Comparison of ENCODE assay signal across 32 cellular contexts in genomic region chr16:84069540-84069939, GRCh38. TPM values are rescaled to one million over a fixed set of nuclear protein-coding genes. Genes with fewer than 3 reads are reported as not detected.
DNase-seq lines count a peak whose midpoint lies in the region; ATAC-seq and TF ChIP-seq lines count a peak whose summit lies in the region.
"Had no signal": no experiment of that assay in that cellular context is flagged by ENCODE, and none has a peak within 500 bp of the region (broad histone marks: within the 10 kb centered on the region; RNA-seq: fewer than 3 reads in every experiment).

No MANE protein-coding gene starts in this region.

- intact Hi-C loops in left ventricle myocardium superior (cut with micrococcal nuclease) (no loop called here), Right ventricle myocardium superior (cut with DNase I) (loop anchor here (10.0 kb wide), 1 partner anchor 245 kb away; no protein-coding TSS in a partner anchor), lower lobe of right lung (cut with DNase I) (no loop called here), upper lobe of right lung (cut with DNase I) (no loop called here)

- no peak overlapping the region for H3K4me3 ChIP-seq in lower lobe of right lung
- no peak overlapping the region for H3K4me3 ChIP-seq in upper lobe of right lung
- H3K4me3 ChIP-seq: GM23338, K562, right atrium auricular region, SK-N-MC, testis had no signal

- no peaks in the 10 kb centered on the region for H3K27me3 ChIP-seq in lower lobe of right lung (ENCODE audit: low read depth)
- no peaks in the 10 kb centered on the region for H3K27me3 ChIP-seq in upper lobe of right lung
- H3K27me3 ChIP-seq: brain microvascular endothelial cell, right atrium auricular region, testis had no signal

- no peak for TF ChIP-seq CTCF in lower lobe of right lung (IDR thresholded peaks at IDR 0.05)
- no peak for TF ChIP-seq CTCF in upper lobe of right lung (IDR thresholded peaks at IDR 0.05)
- no peak for TF ChIP-seq CTCF in type B pancreatic cell (conservative IDR thresholded peaks at IDR 0.05)
- no peak for TF ChIP-seq CTCF in glutamatergic neuron (IDR thresholded peaks at IDR 0.05; ENCODE audit: partially characterized antibody, unreplicated experiment)

- H3K36me3 Mint-ChIP-seq in T-helper 17 cell (ENCODE audit: low read depth) (peaks cover 13% of the 10 kb centered on the region), type B pancreatic cell (peaks cover 15% of the 10 kb centered on the region), glutamatergic neuron (ENCODE audit: unreplicated experiment) (no peaks in the 10 kb centered on the region)

- peak overlapping the region; percentile 83 for H3K27ac Mint-ChIP-seq in T-helper 17 cell
- H3K27ac Mint-ChIP-seq in type B pancreatic cell, result no peak overlapping the region
- H3K27ac Mint-ChIP-seq in glutamatergic neuron (ENCODE audit: unreplicated experiment), result no peak overlapping the region
- H3K27ac Mint-ChIP-seq: B cell, GM23338 had no signal

- H3K27me3 Mint-ChIP-seq in T-helper 17 cell, result no peaks in the 10 kb centered on the region
- H3K27me3 Mint-ChIP-seq in type B pancreatic cell, result no peaks in the 10 kb centered on the region
- no peaks in the 10 kb centered on the region for H3K27me3 Mint-ChIP-seq in glutamatergic neuron (ENCODE audit: unreplicated experiment)
- H3K27me3 Mint-ChIP-seq: B cell; stimulated activated naive CD8-positive, alpha-beta T cell treated with anti-CD3 and anti-CD28 coated beads, Interleukin-15, Interleukin-2, amounts not matched to agents 100 ng/mL and 50 ng/mL, for 24 hours had no signal

- ATAC-seq in left ventricle myocardium superior (no peak), Right ventricle myocardium superior (ENCODE audit: poor library complexity) (no peak), T-helper 17 cell (peak; percentile 20), lower lobe of right lung (peak; percentile 49 to 74), upper lobe of right lung (peak; percentile 64)
- ATAC-seq: GM23338, K562 had no signal

- H3K9me3 ChIP-seq in T-helper 17 cell (ENCODE audit: control insufficient read depth, low read length, poor library complexity, severe bottlenecking) (no peaks in the 10 kb centered on the region), lower lobe of right lung (no peaks in the 10 kb centered on the region), upper lobe of right lung (no peaks in the 10 kb centered on the region)
- H3K9me3 ChIP-seq: right atrium auricular region, testis had no signal

- H3K9me3 Mint-ChIP-seq in type B pancreatic cell (no peaks in the 10 kb centered on the region), glutamatergic neuron (ENCODE audit: unreplicated experiment) (no peaks in the 10 kb centered on the region)
- H3K9me3 Mint-ChIP-seq: GM23338; neural crest cell; stimulated activated naive CD8-positive, alpha-beta T cell treated with anti-CD3 and anti-CD28 coated beads, Interleukin-15, Interleukin-2, amounts not matched to agents 100 ng/mL and 50 ng/mL, for 24 hours had no signal

- H3K4me1 Mint-ChIP-seq in T-helper 17 cell (peaks cover 6% of the 10 kb centered on the region), type B pancreatic cell (ENCODE audit: unreplicated experiment) (no peaks in the 10 kb centered on the region), glutamatergic neuron (ENCODE audit: low read depth, unreplicated experiment) (peaks cover 7% of the 10 kb centered on the region)
- H3K4me1 Mint-ChIP-seq: B cell, GM23338, neural crest cell had no signal

- H3K27ac ChIP-seq in lower lobe of right lung (no peak overlapping the region), upper lobe of right lung (no peak overlapping the region)
- H3K27ac ChIP-seq: brain microvascular endothelial cell, parathyroid adenoma, right atrium auricular region, SK-N-MC, testis had no signal

- H3K4me1 ChIP-seq in lower lobe of right lung (no peaks in the 10 kb centered on the region), upper lobe of right lung (no peaks in the 10 kb centered on the region)
- H3K4me1 ChIP-seq: parathyroid adenoma, testis had no signal

- peaks cover 100% of the 10 kb centered on the region for H3K36me3 ChIP-seq in lower lobe of right lung
- H3K36me3 ChIP-seq in upper lobe of right lung, result peaks cover 96% of the 10 kb centered on the region

- DNase-seq in left ventricle myocardium superior (peak; percentile 20), Right ventricle myocardium superior (no peak), T-helper 17 cell (no peak), lower lobe of right lung (no peak), upper lobe of right lung (no peak), type B pancreatic cell (ENCODE audit: extremely low spot score, unreplicated experiment) (no peak), glutamatergic neuron (no peak), NCI-H187 (lab: John Stamatoyannopoulos, UW) (no peak)
- DNase-seq: activated CD4-positive, alpha-beta T cell treated with anti-CD3 and anti-CD28 coated beads, Interleukin-2, amount 50 U/mL, for 4 hours; activated naive CD4-positive, alpha-beta T cell treated with anti-CD3 and anti-CD28 coated beads, Interleukin-2, amount 50 U/mL, for 16 hours; brain microvascular endothelial cell; EL; hippocampal formation; left cardiac atrium; mesenchymal stem cell; NCI-H1417; NCI-H2081 treated with DMSO at 0.1 percent for 48 hours; NCI-H226; stimulated activated CD4-positive, alpha-beta T cell treated with anti-CD3 and anti-CD28 coated beads, Interleukin-2, amount 100 ng/mL, for 24 hours; testis had no signal

- H3K4me3 Mint-ChIP-seq in T-helper 17 cell (no peak overlapping the region), type B pancreatic cell (no peak overlapping the region), glutamatergic neuron (ENCODE audit: unreplicated experiment) (no peak overlapping the region)
- H3K4me3 Mint-ChIP-seq: B cell; GM23338; neural crest cell; stimulated activated naive CD8-positive, alpha-beta T cell treated with anti-CD3 and anti-CD28 coated beads, Interleukin-15, Interleukin-2, amounts not matched to agents 100 ng/mL and 50 ng/mL, for 24 hours had no signal

RNA-seq across cellular contexts. Expression of gene SLC38A8, which starts 26.9 kb away (rescaled TPM):
- total RNA-seq in left ventricle myocardium superior, result 2.0 TPM
- 0.78 TPM for total RNA-seq in Right ventricle myocardium superior
- total RNA-seq in T-helper 17 cell, result not detected
- total RNA-seq in lower lobe of right lung, result not detected
- total RNA-seq in upper lobe of right lung, result not detected
- total RNA-seq in type B pancreatic cell (ENCODE audit: low replicate concordance), result not detected in 2 replicates
- total RNA-seq in glutamatergic neuron (ENCODE audit: unreplicated experiment), result not detected
- total RNA-seq: B cell; frontal cortex; GM23338; HT1080; K562; left cardiac atrium; neural crest cell; right atrium auricular region; RPMI7951; T-helper 1 cell treated with Interleukin-12 subunit alpha and Interleukin-12 subunit beta and Interleukin-4 antibody, amounts not matched to agents 30 ng/mL and 1 ng/mL, for 36 hours had no signal

RNA-seq across cellular contexts. Expression of gene MBTPS1, which starts 47.2 kb away (rescaled TPM):
- total RNA-seq in left ventricle myocardium superior (80.8 TPM), Right ventricle myocardium superior (67.3 TPM), T-helper 17 cell (100 to 1,000 TPM in 1 of 2 donors, 10 to 100 TPM in 1; 94.4 to 114 TPM), lower lobe of right lung (94.7 TPM), upper lobe of right lung (97.5 TPM), type B pancreatic cell (ENCODE audit: low replicate concordance) (75.7 and 88.4 TPM in 2 replicates), glutamatergic neuron (ENCODE audit: unreplicated experiment) (105 TPM)

Comparison
In these comparisons a context has a peak if more than half of its experiments do, and no peak if none do; other contexts are left out.
1. ATAC-seq: peak in T-helper 17 cell (single experiment), lower lobe of right lung (2 of 2) and upper lobe of right lung (single experiment); none in left ventricle myocardium superior (single experiment) and Right ventricle myocardium superior (single experiment).